Comparison of ENCODE assay signal across 8 cellular contexts in genomic region chr5:107670927-107671741, GRCh38. TPM values are rescaled to one million over a fixed set of nuclear protein-coding genes. Genes with fewer than 3 reads are reported as not detected.
DNase-seq lines count a peak whose midpoint lies in the region; ATAC-seq and TF ChIP-seq lines count a peak whose summit lies in the region.

Gene EFNA5, minus strand, starts transcription at chr5:107670937.

- H3K4me1 ChIP-seq in right lobe of liver (peaks cover 0 to 53% (median 4%) of the 10 kb centered on the region in 4 donors), stomach smooth muscle (ENCODE audit: control insufficient read depth, insufficient read depth, low read length) (peaks cover 22% of the 10 kb centered on the region)

- WGBS in right lobe of liver (ENCODE audit: insufficient coverage, low coverage, low lambda C conversion rate, missing lambda C conversion rate) = 0% methylated on average over 6 of the region's 84 CpGs

- TF ChIP-seq POLR2A in right lobe of liver (IDR thresholded peaks at IDR 0.05) = no peak

- peak within 1 kb of the TSS in 1 of 2 donors; percentile 58 for H3K9ac ChIP-seq in stomach smooth muscle (ENCODE audit: low read length in 2 of 2)

- H3K27me3 ChIP-seq in dorsolateral prefrontal cortex (peaks cover 0 to 25% (median 0%) of the 10 kb centered on the region in 45 donors), right lobe of liver (peaks cover 0 to 35% of the 10 kb centered on the region in 2 donors), stomach smooth muscle (ENCODE audit: control insufficient read depth in 1 of 2, insufficient read depth in 2 of 2, low read length in 2 of 2) (peaks cover 9 to 19% of the 10 kb centered on the region in 2 donors)

- TF ChIP-seq CTCF in dorsolateral prefrontal cortex (IDR thresholded peaks at IDR 0.05 in 54 of 56, conservative IDR thresholded peaks at IDR 0.05 in 2 of 56; ENCODE audit: low read depth in 1 of 56, partially characterized antibody in 56 of 56) (no peak), right lobe of liver (IDR thresholded peaks at IDR 0.05) (no peak)

- H3K9me3 ChIP-seq in right lobe of liver (no peaks in the 10 kb centered on the region), stomach smooth muscle (ENCODE audit: control insufficient read depth in 2 of 2, low read length in 2 of 2) (no peaks in the 10 kb centered on the region)

- ATAC-seq in GM19455 (IDR thresholded peaks at IDR 0.05; ENCODE audit: unreplicated experiment) (peak; percentile 33), right lobe of liver (peak; percentile 11 to 45 (median 27))

- H3K27ac ChIP-seq in dorsolateral prefrontal cortex (peak within 1 kb of the TSS in 58 of 59 donors; percentile 44 to 94 (median 82)), right lobe of liver (no peak within 1 kb of the TSS), stomach smooth muscle (ENCODE audit: low read length) (no peak within 1 kb of the TSS)

- intact Hi-C loops in dorsolateral prefrontal cortex (cut with DNase I) (loop anchor here (10.0 kb wide), 2 partner anchors 96 to 606 kb away; no protein-coding TSS in a partner anchor), right lobe of liver (cut with DNase I) (no loop called here)

- H3K36me3 ChIP-seq in right lobe of liver (no peaks in the 10 kb centered on the region), stomach smooth muscle (ENCODE audit: control insufficient read depth in 2 of 2, insufficient read depth in 2 of 2, low read length in 2 of 2) (no peaks in the 10 kb centered on the region)

- H3K4me3 ChIP-seq in Jurkat, Clone E6-1 (ENCODE audit: low read length) = peak within 1 kb of the TSS; percentile 7; the same call in 1 of the 2 replicates
- H3K4me3 ChIP-seq in dorsolateral prefrontal cortex (peak within 1 kb of the TSS; percentile 46 to 83 (median 71)), right lobe of liver (peak within 1 kb of the TSS; percentile 34 to 49 (median 43)), stomach smooth muscle (ENCODE audit: low read length in 2 of 2) (peak within 1 kb of the TSS; percentile 81 to 93)

- DNase-seq in DMS114 treated with DMSO at 0.1 percent for 48 hours (lab: John Stamatoyannopoulos, UW; ENCODE audit: unreplicated experiment) (peak; percentile 38), SW480 (ENCODE audit: low spot score) (peak; percentile 52), dorsolateral prefrontal cortex (peak in 9 of 10 donors; percentile 10 to 55 (median 35)), right lobe of liver (peak in 1 of 3 donors; percentile 29), HuH-7.5 (ENCODE audit: low spot score) (no peak)
- peak; percentile 44 for DNase-seq in Jurkat, Clone E6-1 (ENCODE audit: low read depth, low spot score)

RNA-seq across cellular contexts. Expression of gene EFNA5, which starts in this region (rescaled TPM):
- not detected for polyA plus RNA-seq in Jurkat, Clone E6-1 (2012; ENCODE audit: insufficient read depth, insufficient read length)
- total RNA-seq in dorsolateral prefrontal cortex = 10 to 100 TPM; 29.9 to 90.2 (median 56.1) TPM
- 10 to 100 TPM in 1 of 6 experiments, 1 to 10 TPM in 3, under 1 TPM in 2; 0.18 to 11.7 (median 1.4) TPM for total RNA-seq in right lobe of liver

Comparison
In these comparisons a context has a peak if more than half of its experiments do, and no peak if none do; other contexts are left out.
1. H3K4me3 ChIP-seq: peak in every context shown above with its lines; median percentile 87 in stomach smooth muscle; 71 in dorsolateral prefrontal cortex; 43 in right lobe of liver; 7 in Jurkat, Clone E6-1.
2. H3K27ac ChIP-seq: peak in dorsolateral prefrontal cortex (58 of 59); none in right lobe of liver (0 of 3) and stomach smooth muscle (single experiment).
3. intact Hi-C loops: an anchor here in dorsolateral prefrontal cortex (10.0 kb wide); none called in right lobe of liver.